In genomic region chr5:3372289-3372688, GRCh38 we compare ENCODE assay signal across 21 cellular contexts.
"Had no signal": no experiment of that assay in that cellular context is flagged by ENCODE, and none has a peak within 500 bp of the region (broad histone marks: within the 10 kb centered on the region; RNA-seq: fewer than 3 reads in every experiment).

No MANE protein-coding gene starts in this region.

- DNase-seq: dermis blood vessel endothelial cell; dorsolateral prefrontal cortex; effector CD4-positive, alpha-beta T cell; effector memory CD4-positive, alpha-beta T cell; foreskin keratinocyte; heart left ventricle; hypothalamus; immature natural killer cell; left cardiac atrium; left lung; left ventricle myocardium superior; lower lobe of right lung; mesenchymal stem cell; naive thymus-derived CD4-positive, alpha-beta T cell had no signal

- H3K4me1 ChIP-seq: esophagus muscularis mucosa, foreskin keratinocyte, gastroesophageal sphincter, heart left ventricle, left lung, lower lobe of right lung had no signal

- H3K4me3 ChIP-seq: coronary artery, dorsolateral prefrontal cortex, esophagus muscularis mucosa, gastroesophageal sphincter, heart left ventricle, hepatocyte, left lung, lower lobe of right lung had no signal

- H3K27me3 ChIP-seq: esophagus muscularis mucosa, foreskin keratinocyte, hepatocyte, left lung had no signal

- H3K36me3 ChIP-seq: esophagus muscularis mucosa, gastroesophageal sphincter, heart left ventricle, left lung, lower lobe of right lung had no signal

- H3K79me2 ChIP-seq: hepatocyte had no signal

- H2AFZ ChIP-seq: hepatocyte had no signal

- H3K4me2 ChIP-seq: hepatocyte had no signal

- FAIRE-seq: colon, endothelial cell of umbilical vein, frontal cortex had no signal

- H3K27ac ChIP-seq: coronary artery, dorsolateral prefrontal cortex, esophagus muscularis mucosa, foreskin keratinocyte, gastroesophageal sphincter, heart left ventricle, hepatocyte, left lung, lower lobe of right lung had no signal

- ATAC-seq: foreskin keratinocyte; gastroesophageal sphincter; heart left ventricle; left cardiac atrium; left lung; left ventricle myocardium superior; lower lobe of right lung; naive thymus-derived CD4-positive, alpha-beta T cell had no signal
